ENCODE assay signal across 1 cellular context in genomic region chr1:39882152-39882551, GRCh38.
TF ChIP-seq lines count a peak whose summit lies in the region.

No MANE protein-coding gene starts in this region.

TF ChIP-seq in GM12878, 131 proteins besides CTCF, POLR2A, EP300 and RAD21:
- 0 out of 2 replicates have a peak, but pooled peaks have one; percentile 14 for TF ChIP-seq YY1 (IDR thresholded peaks at IDR 0.05; ENCODE audit: low read depth, low read length)
- TF ChIP-seq E2F8 (IDR thresholded peaks at IDR 0.05; ENCODE audit: low read depth, partially characterized antibody), result no peak
TF ChIP-seq in GM12878: peak in this region for 1.
